ENCODE assay signal across 1 cellular context in genomic region chr11:126355324-126355925, GRCh38.
TF ChIP-seq lines count a peak whose summit lies in the region.

TSS of gene ST3GAL4 (plus strand) at chr11:126355686. CDS start at chr11:126406156, 50,470 bp downstream.

TF ChIP-seq in K562, 482 proteins besides CTCF, POLR2A, EP300 and RAD21 (continued from another document):
- no peak for TF ChIP-seq RREB1 (CRISPR knock-in tag; IDR thresholded peaks at IDR 0.05)
- no peak for TF ChIP-seq ZBTB26 (CRISPR knock-in tag; IDR thresholded peaks at IDR 0.05)
- TF ChIP-seq ZNF263 (CRISPR knock-in tag; IDR thresholded peaks at IDR 0.05; ENCODE audit: borderline replicate concordance), result no peak
- no peak for TF ChIP-seq ZNF778 (CRISPR knock-in tag; IDR thresholded peaks at IDR 0.05)
- TF ChIP-seq SAFB2 (IDR thresholded peaks at IDR 0.05; ENCODE audit: borderline replicate concordance, low read depth, low read length, severe bottlenecking), result no peak
- TF ChIP-seq FOXJ2 (tag; IDR thresholded peaks at IDR 0.05), result no peak
- no peak for TF ChIP-seq ZEB2 (IDR thresholded peaks at IDR 0.05)
- TF ChIP-seq SFPQ (IDR thresholded peaks at IDR 0.05; ENCODE audit: low read depth, low read length), result no peak
- no peak for TF ChIP-seq STAT5B (CRISPR knock-in tag; IDR thresholded peaks at IDR 0.05)
- TF ChIP-seq SMARCE1 (IDR thresholded peaks at IDR 0.05), result no peak
- no peak for TF ChIP-seq MXD1 (CRISPR knock-in tag; IDR thresholded peaks at IDR 0.05; ENCODE audit: borderline replicate concordance, poor library complexity, severe bottlenecking)
- TF ChIP-seq EGR1 (conservative IDR thresholded peaks at IDR 0.05), result no peak; the same call in 1 of the 2 replicates
- peak in 1 of 2 experiments; percentile 74 for TF ChIP-seq NRF1 (conservative IDR thresholded peaks at IDR 0.05 in 1 of 2, IDR thresholded peaks at IDR 0.05 in 1 of 2)
- TF ChIP-seq ERF (CRISPR knock-in tag; IDR thresholded peaks at IDR 0.05), result no peak
- no peak for TF ChIP-seq ZNF395 (CRISPR knock-in tag; IDR thresholded peaks at IDR 0.05)
- no peak for TF ChIP-seq ARID2 (IDR thresholded peaks at IDR 0.05)
- TF ChIP-seq HDAC3 (IDR thresholded peaks at IDR 0.05; ENCODE audit: borderline replicate concordance, partially characterized antibody), result no peak
- TF ChIP-seq ZNF165 (CRISPR knock-in tag; IDR thresholded peaks at IDR 0.05; ENCODE audit: borderline replicate concordance), result no peak
- no peak for TF ChIP-seq HMGXB4 (CRISPR knock-in tag; IDR thresholded peaks at IDR 0.05)
- no peak for TF ChIP-seq STAT5A (IDR thresholded peaks at IDR 0.05; ENCODE audit: borderline replicate concordance, low read length)
- no peak for TF ChIP-seq ZNF639 (CRISPR knock-in tag; conservative IDR thresholded peaks at IDR 0.05 in 1 of 2, IDR thresholded peaks at IDR 0.05 in 1 of 2)
